10 cellular contexts compared by ENCODE assay signal in genomic region chr2:157777425-157777824, GRCh38.
DNase-seq lines count a peak whose midpoint lies in the region; TF ChIP-seq lines count a peak whose summit lies in the region.
"Had no signal": no experiment of that assay in that cellular context is flagged by ENCODE, and none has a peak within 500 bp of the region (broad histone marks: within the 10 kb centered on the region; RNA-seq: fewer than 3 reads in every experiment).

No MANE protein-coding gene starts in this region.

- H3K79me1 ChIP-seq in neuronal stem cell (ENCODE audit: low read depth, low read length) = no peaks in the 10 kb centered on the region

- H3K4ac ChIP-seq in neuronal stem cell (ENCODE audit: low read length) = no peak overlapping the region

- H2BK15ac ChIP-seq in neuronal stem cell (ENCODE audit: low read length) = no peak overlapping the region

- peaks cover 7 to 38% of the 10 kb centered on the region in 2 donors for H3K36me3 ChIP-seq in neuronal stem cell (replicated peaks in 1 of 2; ENCODE audit: control insufficient read depth in 2 of 2, insufficient read depth in 2 of 2, low read length in 2 of 2)

- no peak overlapping the region for H3K27ac ChIP-seq in neuronal stem cell (replicated peaks; ENCODE audit: low read length)
- H3K27ac ChIP-seq: HL-60 had no signal

- H3K4me3 ChIP-seq in AG09309 (ENCODE audit: control insufficient read depth, low read depth, low read length) = no peak overlapping the region
- H3K4me3 ChIP-seq in GM12875 (ENCODE audit: low read depth, low read length) = no peak overlapping the region
- no peak overlapping the region for H3K4me3 ChIP-seq in neuronal stem cell (ENCODE audit: low read length in 2 of 2)

- 100% methylated on average over 2 of the region's 4 CpGs; no CpG with 5 or more reads in 1 of the 2 donors for WGBS in neuronal stem cell (ENCODE audit: extremely low coverage in 2 of 2, insufficient read length in 2 of 2, insufficient replicate concordance in 1 of 2), 2 donors

- no peak overlapping the region for H2AK5ac ChIP-seq in neuronal stem cell (ENCODE audit: low read depth, low read length)

- H3K9ac ChIP-seq in neuronal stem cell (ENCODE audit: low read depth, low read length, poor library complexity) = no peak overlapping the region

- peak; percentile 67 for TF ChIP-seq CTCF in AG09309 (IDR thresholded peaks at IDR 0.05; ENCODE audit: control insufficient read depth, insufficient read depth, low read depth, low read length, missing control alignments)
- TF ChIP-seq CTCF in GM12875 (IDR thresholded peaks at IDR 0.05; ENCODE audit: borderline replicate concordance, insufficient read depth, low read depth, low read length) = peak; percentile 7; the same call in 1 of the 2 replicates

- no peak overlapping the region for H3K18ac ChIP-seq in neuronal stem cell (ENCODE audit: low read length)

- H3K14ac ChIP-seq in neuronal stem cell (ENCODE audit: low read length) = no peak overlapping the region

- H3K23ac ChIP-seq in neuronal stem cell (ENCODE audit: low read depth, low read length, poor library complexity) = no peak overlapping the region

- H2BK120ac ChIP-seq in neuronal stem cell (ENCODE audit: low read depth, low read length) = no peak overlapping the region

- no peak overlapping the region for H4K8ac ChIP-seq in neuronal stem cell (ENCODE audit: low read depth, low read length)

- H2BK5ac ChIP-seq in neuronal stem cell (ENCODE audit: low read length) = no peak overlapping the region

- H3K4me1 ChIP-seq in neuronal stem cell (ENCODE audit: control insufficient read depth in 2 of 2, insufficient read depth in 1 of 2, low read depth in 1 of 2, low read length in 2 of 2) = no peaks in the 10 kb centered on the region

- no peak overlapping the region for H4K91ac ChIP-seq in neuronal stem cell (ENCODE audit: low read depth, low read length, poor library complexity)

- no peak overlapping the region for H3K4me2 ChIP-seq in neuronal stem cell (ENCODE audit: insufficient read depth, low read length, poor library complexity, severe bottlenecking)

- no peak overlapping the region for H2AFZ ChIP-seq in neuronal stem cell (ENCODE audit: low read length)

- no peak overlapping the region for H2BK12ac ChIP-seq in neuronal stem cell (ENCODE audit: low read length)

- no peaks in the 10 kb centered on the region for H3K9me3 ChIP-seq in neuronal stem cell (replicated peaks in 1 of 2; ENCODE audit: control insufficient read depth in 2 of 2, insufficient read depth in 1 of 2, low read depth in 1 of 2, low read length in 2 of 2)

- DNase-seq in AG09309 (ENCODE audit: low read depth) (peak; percentile 11), NOMO-1 treated with DMSO at 0.1 percent for 48 hours (lab: John Stamatoyannopoulos, UW; ENCODE audit: unreplicated experiment) (peak; percentile 48), glomerular visceral epithelial cell (ENCODE audit: extremely low spot score) (peak; percentile 58), neuronal stem cell (ENCODE audit: low spot score) (no peak), iPS-NIHi11 (ENCODE audit: low spot score) (no peak)
- DNase-seq in activated naive CD4-positive, alpha-beta T cell (lab: John Stamatoyannopoulos, UW) = peak in 3 of 4 experiments; percentile 2 to 33 (median 10)
- DNase-seq in stimulated activated CD4-positive, alpha-beta T cell treated with anti-CD3 and anti-CD28 coated beads, Interleukin-15, amount 100 ng/mL, for 24 hours = peak; percentile 60
- DNase-seq: naive B cell had no signal

- no peaks in the 10 kb centered on the region for H3K27me3 ChIP-seq in neuronal stem cell (ENCODE audit: control insufficient read depth in 3 of 3, insufficient read depth in 3 of 3, low read depth in 1 of 3, low read length in 3 of 3)

Comparison
In these comparisons a context has a peak if more than half of its experiments do, and no peak if none do; other contexts are left out.
1. DNase-seq: peak in AG09309 (single experiment), NOMO-1 treated with DMSO at 0.1 percent for 48 hours (single experiment), activated naive CD4-positive, alpha-beta T cell (3 of 4), glomerular visceral epithelial cell (single experiment) and stimulated activated CD4-positive, alpha-beta T cell treated with anti-CD3 and anti-CD28 coated beads, Interleukin-15, amount 100 ng/mL, for 24 hours (single experiment); none in neuronal stem cell (single experiment) and iPS-NIHi11 (single experiment).